19 cellular contexts compared by ENCODE assay signal in the genomic region with DNA sequence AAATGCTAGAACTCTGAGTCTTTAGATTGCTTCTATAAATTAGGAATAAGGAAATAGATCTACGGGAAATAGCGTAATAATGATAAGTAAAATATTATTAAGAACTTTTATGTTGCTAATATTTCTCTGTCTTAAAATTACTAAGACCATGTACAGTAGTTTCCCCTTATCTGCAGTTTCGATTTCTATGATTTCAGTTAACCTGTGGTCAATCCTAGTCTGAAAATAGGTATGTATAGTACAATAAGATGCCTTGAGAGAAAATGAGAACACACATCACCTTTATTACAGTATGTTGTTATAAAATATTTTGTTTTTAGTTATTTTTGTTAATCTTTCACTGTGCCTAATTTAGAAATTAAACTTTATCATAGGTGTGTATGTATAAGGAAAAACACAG.
DNase-seq lines count a peak whose midpoint lies in the region; ATAC-seq and TF ChIP-seq lines count a peak whose summit lies in the region.
"Had no signal": no experiment of that assay in that cellular context is flagged by ENCODE, and none has a peak within 500 bp of the region (broad histone marks: within the 10 kb centered on the region; RNA-seq: fewer than 3 reads in every experiment).

No MANE protein-coding gene starts in this region.

- H4K20me1 ChIP-seq in neural cell (ENCODE audit: insufficient read depth): no peaks in the 10 kb centered on the region

- H3K79me2 ChIP-seq in neural cell (replicated peaks; ENCODE audit: insufficient read depth, low read length): peaks cover 3% of the 10 kb centered on the region

- H3K9me3 Mint-ChIP-seq in effector memory CD8-positive, alpha-beta T cell: no peaks in the 10 kb centered on the region
- H3K9me3 Mint-ChIP-seq: IgD-negative memory B cell had no signal

- H3K9ac ChIP-seq in neural cell (ENCODE audit: low read length): no peak overlapping the region
- H3K9ac ChIP-seq: SK-N-SH had no signal

- no peaks in the 10 kb centered on the region for H3K4me1 Mint-ChIP-seq in effector memory CD8-positive, alpha-beta T cell (ENCODE audit: low read depth in 2 of 2)

- no peaks in the 10 kb centered on the region for H3K27me3 Mint-ChIP-seq in effector memory CD8-positive, alpha-beta T cell
- H3K27me3 Mint-ChIP-seq: B cell; CD4-positive, alpha-beta memory T cell; IgD-negative memory B cell had no signal

- H3K4me2 ChIP-seq in neural cell (ENCODE audit: low read length): peak overlapping the region; percentile 65
- H3K4me2 ChIP-seq: SK-N-SH had no signal

- no peak overlapping the region for H3K4me3 Mint-ChIP-seq in effector memory CD8-positive, alpha-beta T cell
- H3K4me3 Mint-ChIP-seq: B cell; CD4-positive, alpha-beta memory T cell; H9; IgD-negative memory B cell had no signal

- DNase-seq in NCI-H2196 (lab: John Stamatoyannopoulos, UW; ENCODE audit: unreplicated experiment): no peak
- no peak for DNase-seq in effector memory CD8-positive, alpha-beta T cell
- DNase-seq in stimulated activated CD4-positive, alpha-beta T cell treated with anti-CD3 and anti-CD28 coated beads, Interleukin-4, amount 100 ng/mL, for 1 hour: no peak
- DNase-seq: CD4-positive, alpha-beta memory T cell; DMS79 treated with DMSO at 0.1 percent for 48 hours; H9; NCI-H146; NCI-H226; NCI-H526 treated with DMSO at 0.1 percent for 48 hours; NK-92 treated with Interleukin-12 subunit alpha and Interleukin-12 subunit beta, amount 100 ng/mL, for 24 hours; T-helper 1 cell had no signal

- no peaks in the 10 kb centered on the region for H3K36me3 Mint-ChIP-seq in effector memory CD8-positive, alpha-beta T cell (ENCODE audit: insufficient read depth)
- H3K36me3 Mint-ChIP-seq: CD4-positive, alpha-beta memory T cell; IgD-negative memory B cell had no signal

- H3K36me3 ChIP-seq in neural cell (ENCODE audit: insufficient read depth, low read length): no peaks in the 10 kb centered on the region

- H3K27ac ChIP-seq in neural cell (ENCODE audit: low read length): no peak overlapping the region

- H3F3A ChIP-seq in neural cell (ENCODE audit: insufficient read depth, low read length, poor library complexity, severe bottlenecking): peaks cover 5% of the 10 kb centered on the region

- H2AFZ ChIP-seq in neural cell (ENCODE audit: low read depth, low read length): no peak overlapping the region

- H3K4me3 ChIP-seq in neural cell (ENCODE audit: low read length): peak overlapping the region; percentile 41

- no peak for TF ChIP-seq EP300 in neural cell (conservative IDR thresholded peaks at IDR 0.05; ENCODE audit: poor library complexity, severe bottlenecking)

- ATAC-seq in GM19395 (IDR thresholded peaks at IDR 0.05; ENCODE audit: unreplicated experiment): peak; percentile 57
- ATAC-seq in HG02610 (IDR thresholded peaks at IDR 0.05; ENCODE audit: unreplicated experiment): peak; percentile 84
- peak; percentile 65 for ATAC-seq in HG03432 (IDR thresholded peaks at IDR 0.05; ENCODE audit: unreplicated experiment)
- no peak for ATAC-seq in effector memory CD8-positive, alpha-beta T cell (replicated peaks)
- ATAC-seq: Right ventricle myocardium inferior had no signal

- H3K27me3 ChIP-seq in neural cell (ENCODE audit: insufficient read depth, low read depth, low read length): no peaks in the 10 kb centered on the region

- TF ChIP-seq CTCF in neural cell (IDR thresholded peaks at IDR 0.05; ENCODE audit: poor library complexity, severe bottlenecking): no peak

- no peak overlapping the region for H3K27ac Mint-ChIP-seq in effector memory CD8-positive, alpha-beta T cell
- H3K27ac Mint-ChIP-seq: B cell; CD4-positive, alpha-beta memory T cell; H9; IgD-negative memory B cell had no signal

- TF ChIP-seq RAD21 in neural cell (conservative IDR thresholded peaks at IDR 0.05): no peak

- no peaks in the 10 kb centered on the region for H3K9me3 ChIP-seq in neural cell (ENCODE audit: low read length)
- H3K9me3 ChIP-seq: SK-N-SH had no signal

- H3K9me2 ChIP-seq in neural cell (ENCODE audit: insufficient read depth, low read length): no peaks in the 10 kb centered on the region
- H3K9me2 ChIP-seq: SK-N-SH had no signal

TF ChIP-seq in neural cell, 6 proteins besides CTCF, POLR2A, EP300 and RAD21:
- no peak for TF ChIP-seq TAF1 (IDR thresholded peaks at IDR 0.05; ENCODE audit: low read depth)
- TF ChIP-seq MXI1 (conservative IDR thresholded peaks at IDR 0.05; ENCODE audit: poor library complexity, severe bottlenecking): no peak
- TF ChIP-seq, protein P1, sequence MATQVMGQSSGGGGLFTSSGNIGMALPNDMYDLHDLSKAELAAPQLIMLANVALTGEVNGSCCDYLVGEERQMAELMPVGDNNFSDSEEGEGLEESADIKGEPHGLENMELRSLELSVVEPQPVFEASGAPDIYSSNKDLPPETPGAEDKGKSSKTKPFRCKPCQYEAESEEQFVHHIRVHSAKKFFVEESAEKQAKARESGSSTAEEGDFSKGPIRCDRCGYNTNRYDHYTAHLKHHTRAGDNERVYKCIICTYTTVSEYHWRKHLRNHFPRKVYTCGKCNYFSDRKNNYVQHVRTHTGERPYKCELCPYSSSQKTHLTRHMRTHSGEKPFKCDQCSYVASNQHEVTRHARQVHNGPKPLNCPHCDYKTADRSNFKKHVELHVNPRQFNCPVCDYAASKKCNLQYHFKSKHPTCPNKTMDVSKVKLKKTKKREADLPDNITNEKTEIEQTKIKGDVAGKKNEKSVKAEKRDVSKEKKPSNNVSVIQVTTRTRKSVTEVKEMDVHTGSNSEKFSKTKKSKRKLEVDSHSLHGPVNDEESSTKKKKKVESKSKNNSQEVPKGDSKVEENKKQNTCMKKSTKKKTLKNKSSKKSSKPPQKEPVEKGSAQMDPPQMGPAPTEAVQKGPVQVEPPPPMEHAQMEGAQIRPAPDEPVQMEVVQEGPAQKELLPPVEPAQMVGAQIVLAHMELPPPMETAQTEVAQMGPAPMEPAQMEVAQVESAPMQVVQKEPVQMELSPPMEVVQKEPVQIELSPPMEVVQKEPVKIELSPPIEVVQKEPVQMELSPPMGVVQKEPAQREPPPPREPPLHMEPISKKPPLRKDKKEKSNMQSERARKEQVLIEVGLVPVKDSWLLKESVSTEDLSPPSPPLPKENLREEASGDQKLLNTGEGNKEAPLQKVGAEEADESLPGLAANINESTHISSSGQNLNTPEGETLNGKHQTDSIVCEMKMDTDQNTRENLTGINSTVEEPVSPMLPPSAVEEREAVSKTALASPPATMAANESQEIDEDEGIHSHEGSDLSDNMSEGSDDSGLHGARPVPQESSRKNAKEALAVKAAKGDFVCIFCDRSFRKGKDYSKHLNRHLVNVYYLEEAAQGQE (IDR thresholded peaks at IDR 0.05; ENCODE audit: borderline replicate concordance): no peak
- TF ChIP-seq POLR2AphosphoS5 (IDR thresholded peaks at IDR 0.05): no peak
- TF ChIP-seq EZH2 (IDR thresholded peaks at IDR 0.05; ENCODE audit: borderline replicate concordance, insufficient read depth, low read length, poor library complexity, severe bottlenecking): no peak
- TF ChIP-seq SMC3 (conservative IDR thresholded peaks at IDR 0.05; ENCODE audit: poor library complexity): no peak
TF ChIP-seq in neural cell: peak in this region for 0.
